In genomic region chr7:116954443-116954838, GRCh38 we compare ENCODE assay signal across 7 cellular contexts. TPM values are rescaled to one million over a fixed set of nuclear protein-coding genes. Genes with fewer than 3 reads are reported as not detected.
A peak's percentile ranks its signal among the peaks of the same experiment; 100 is the strongest.
DNase-seq lines count a peak whose midpoint lies in the region; ATAC-seq and TF ChIP-seq lines count a peak whose summit lies in the region.

No MANE protein-coding gene starts in this region.

- H3K4me3 ChIP-seq in SJSA1 = peak overlapping the region; percentile 100
- H3K4me3 ChIP-seq in fibroblast of villous mesenchyme (ENCODE audit: low read depth, low read length) = peak overlapping the region; percentile 86
- peak overlapping the region; percentile 71 to 94 (median 90) for H3K4me3 ChIP-seq in skin epidermis

- H3K9me3 ChIP-seq in SJSA1 (replicated peaks) = 0 out of 2 replicates have a peak, but pooled peaks cover 6% of the 10 kb centered on the region

- H3K36me3 ChIP-seq in SJSA1 = peaks cover 15% of the 10 kb centered on the region

- peaks cover 20% of the 10 kb centered on the region for H3K4me1 ChIP-seq in SJSA1 (replicated peaks)

- no peak for DNase-seq in SJSA1 (ENCODE audit: low read depth in 1 of 2, low spot score in 2 of 2)
- DNase-seq in fibroblast of villous mesenchyme (ENCODE audit: low read depth) = no peak
- DNase-seq in HT-29 (ENCODE audit: low spot score) = no peak
- DNase-seq in NCI-H2227 (lab: John Stamatoyannopoulos, UW; ENCODE audit: unreplicated experiment) = no peak
- no peak for DNase-seq in omental fat pad (ENCODE audit: low spot score)

- ATAC-seq in GM21723 (IDR thresholded peaks at IDR 0.05; ENCODE audit: unreplicated experiment) (peak; percentile 1), omental fat pad (ENCODE audit: low FRiP score) (no peak)

- no peaks in the 10 kb centered on the region for H3K27me3 ChIP-seq in SJSA1 (replicated peaks)

- H3K27ac ChIP-seq in SJSA1 (peak overlapping the region; percentile 98), skin epidermis (peak overlapping the region in 20 of 21 experiments; percentile 83 to 100 (median 98))

- no peak for TF ChIP-seq CTCF in fibroblast of villous mesenchyme (IDR thresholded peaks at IDR 0.05; ENCODE audit: insufficient read depth, low read depth, low read length)
- no peak for TF ChIP-seq CTCF in omental fat pad (IDR thresholded peaks at IDR 0.05)

RNA-seq across cellular contexts. Expression of gene ST7, which starts 1.1 kb away (rescaled TPM):
- 14.7 TPM in 2 replicates for total RNA-seq in SJSA1 (2014; rRNA removed; shearing (Covaris generic))
- total RNA-seq in fibroblast of villous mesenchyme (31.5 and 33.8 TPM in 2 replicates), omental fat pad (10 to 100 TPM; 23.7 to 29.5 (median 25.5) TPM)
- 19.4 and 28.8 TPM in 2 replicates for total RNA-seq in HT-29 (2014; rRNA removed; shearing (Covaris generic))
